21 cellular contexts compared by ENCODE assay signal in genomic region chr16:89738072-89738377, GRCh38. TPM values are rescaled to one million over a fixed set of nuclear protein-coding genes. Genes with fewer than 3 reads are reported as not detected.
DNase-seq lines count a peak whose midpoint lies in the region; ATAC-seq and TF ChIP-seq lines count a peak whose summit lies in the region.
"Had no signal": no experiment of that assay in that cellular context is flagged by ENCODE, and none has a peak within 500 bp of the region (broad histone marks: within the 10 kb centered on the region; RNA-seq: fewer than 3 reads in every experiment).

No MANE protein-coding gene starts in this region.

- TF ChIP-seq CTCF in left lung (IDR thresholded peaks at IDR 0.05) (no peak), A673 (conservative IDR thresholded peaks at IDR 0.05; ENCODE audit: low read depth, low read length) (no peak)

- H3K4me2 ChIP-seq in BLaER1: peak overlapping the region; percentile 56; the same call in 1 of the 2 replicates

- H4K20me1 ChIP-seq in BLaER1: peaks cover 83% of the 10 kb centered on the region

- no TSS peak for BruUV-seq in A673 (replicated peaks; lab: Mats Ljungman, UMichigan)

- no peak overlapping the region for H3K9ac ChIP-seq in BLaER1

- intact Hi-C loops in left lung (cut with DNase I) (no loop called here), A673 (cut with micrococcal nuclease; ENCODE audit: unreplicated experiment) (no loop called here)

- H3K27me3 Mint-ChIP-seq in activated CD8-positive, alpha-beta T cell treated with anti-CD3 and anti-CD28 coated beads, Interleukin-2, amount 10 ng/mL, durations not matched to agents 7 days and 5 days (ENCODE audit: low read depth): no peaks in the 10 kb centered on the region

- peak overlapping the region; percentile 71 for H3K27ac Mint-ChIP-seq in activated CD8-positive, alpha-beta T cell treated with anti-CD3 and anti-CD28 coated beads, Interleukin-2, amount 10 ng/mL, durations not matched to agents 7 days and 5 days

- H3K9me3 Mint-ChIP-seq in activated CD8-positive, alpha-beta T cell treated with anti-CD3 and anti-CD28 coated beads, Interleukin-2, amount 10 ng/mL, durations not matched to agents 7 days and 5 days (ENCODE audit: insufficient read depth): no peaks in the 10 kb centered on the region

- CTCF ChIA-PET in activated CD8-positive, alpha-beta T cell treated with anti-CD3 and anti-CD28 coated beads, Interleukin-2, amount 10 ng/mL, durations not matched to agents 7 days and 5 days (lab: Charles Lee): no interaction called here
- CTCF ChIA-PET in A673 (lab: Charles Lee): no interaction called here

- H3K9me3 ChIP-seq in BLaER1 (no peaks in the 10 kb centered on the region), left lung (no peaks in the 10 kb centered on the region), A673 (ENCODE audit: low read depth, low read length, poor library complexity, severe bottlenecking) (no peaks in the 10 kb centered on the region)
- H3K9me3 ChIP-seq: breast epithelium, lower lobe of right lung, right atrium auricular region, SJCRH30, upper lobe of right lung had no signal

- ATAC-seq in activated CD8-positive, alpha-beta T cell treated with anti-CD3 and anti-CD28 coated beads, Interleukin-2, amount 10 ng/mL, durations not matched to agents 7 days and 5 days: no peak
- ATAC-seq in left lung: peak; percentile 6
- ATAC-seq: lower lobe of right lung, upper lobe of right lung had no signal

- peaks cover 77% of the 10 kb centered on the region for H3K36me3 Mint-ChIP-seq in activated CD8-positive, alpha-beta T cell treated with anti-CD3 and anti-CD28 coated beads, Interleukin-2, amount 10 ng/mL, durations not matched to agents 7 days and 5 days (ENCODE audit: low read depth)

- H3K4me1 ChIP-seq in BLaER1 (peaks cover 19% of the 10 kb centered on the region), left lung (no peaks in the 10 kb centered on the region), A673 (ENCODE audit: insufficient read depth, low read length, poor library complexity, severe bottlenecking) (no peaks in the 10 kb centered on the region)
- H3K4me1 ChIP-seq: breast epithelium, lower lobe of right lung, right atrium auricular region, SJCRH30, upper lobe of right lung had no signal

- peaks cover 29% of the 10 kb centered on the region for H3K4me1 Mint-ChIP-seq in activated CD8-positive, alpha-beta T cell treated with anti-CD3 and anti-CD28 coated beads, Interleukin-2, amount 10 ng/mL, durations not matched to agents 7 days and 5 days (ENCODE audit: low read depth)

- DNase-seq in D341Med (ENCODE audit: low spot score) (peak; percentile 35), left lung (no peak), C1 segment of cervical spinal cord (lab: John Stamatoyannopoulos, UW) (no peak), NCI-H128 (lab: John Stamatoyannopoulos, UW; ENCODE audit: unreplicated experiment) (no peak), KG1 (lab: John Stamatoyannopoulos, UW) (no peak), A673 (ENCODE audit: low spot score) (no peak)
- DNase-seq in activated CD8-positive, alpha-beta T cell treated with anti-CD3 and anti-CD28 coated beads, Interleukin-2, amount 10 ng/mL, durations not matched to agents 7 days and 5 days: no peak
- DNase-seq: activated T-cell treated with anti-CD3 and anti-CD28 coated beads, Interleukin-2, amount 50 U/mL, for 1 hour; amygdala; effector CD8-positive, alpha-beta T cell; lower lobe of right lung; NCI-H1105 treated with DMSO at 0.1 percent for 48 hours; NCI-H2029; NCI-H524 treated with DMSO at 0.1 percent for 48 hours; SJCRH30; stimulated activated CD4-positive, alpha-beta T cell treated with anti-CD3 and anti-CD28 coated beads, Interleukin-2, amount 100 ng/mL, for 24 hours; upper lobe of right lung had no signal

- H3K27me3 ChIP-seq in BLaER1 (no peaks in the 10 kb centered on the region), left lung (no peaks in the 10 kb centered on the region), A673 (replicated peaks; ENCODE audit: insufficient read depth, low read depth, low read length, poor library complexity) (no peaks in the 10 kb centered on the region)
- H3K27me3 ChIP-seq: breast epithelium, right atrium auricular region, SJCRH30, upper lobe of right lung had no signal

- no peak overlapping the region for H3K4me3 ChIP-seq in BLaER1
- H3K4me3 ChIP-seq in left lung: no peak overlapping the region
- no peak overlapping the region for H3K4me3 ChIP-seq in A673 (ENCODE audit: low read depth, low read length, poor library complexity, severe bottlenecking)
- H3K4me3 ChIP-seq: breast epithelium, lower lobe of right lung, right atrium auricular region, SJCRH30, upper lobe of right lung had no signal

- H3K4me3 Mint-ChIP-seq in activated CD8-positive, alpha-beta T cell treated with anti-CD3 and anti-CD28 coated beads, Interleukin-2, amount 10 ng/mL, durations not matched to agents 7 days and 5 days: no peak overlapping the region

- POLR2A ChIA-PET in activated CD8-positive, alpha-beta T cell treated with anti-CD3 and anti-CD28 coated beads, Interleukin-2, amount 10 ng/mL, durations not matched to agents 7 days and 5 days (lab: Charles Lee): interaction anchor here (1.9 to 7.6 kb wide), 2 partner anchors 9 to 14 kb away, joined by 6 to 42 read pairs; no protein-coding TSS in a partner anchor
- POLR2A ChIA-PET in A673 (lab: Charles Lee; ENCODE audit: low non-redundant PET): no interaction called here

- H3K36me3 ChIP-seq in BLaER1 (peaks cover 100% of the 10 kb centered on the region), left lung (peaks cover 0 to 97% of the 10 kb centered on the region in 2 donors), A673 (ENCODE audit: insufficient read depth, low read length, poor library complexity, severe bottlenecking) (peaks cover 94% of the 10 kb centered on the region)

- H3K27ac ChIP-seq in BLaER1 (no peak overlapping the region), left lung (no peak overlapping the region), A673 (ENCODE audit: low read depth, low read length, poor library complexity, severe bottlenecking) (no peak overlapping the region)
- H3K27ac ChIP-seq: breast epithelium, epithelial cell of prostate, lower lobe of right lung, right atrium auricular region, SJCRH30, upper lobe of right lung had no signal

RNA-seq across cellular contexts. Expression of gene ZNF276, which starts 16.7 kb away (rescaled TPM):
- 10 to 100 TPM; 67.5 to 69.6 TPM for total RNA-seq in activated CD8-positive, alpha-beta T cell treated with anti-CD3 and anti-CD28 coated beads, Interleukin-2, amount 10 ng/mL, durations not matched to agents 7 days and 5 days
- total RNA-seq in left lung: 10 to 100 TPM; 22.1 to 28.1 TPM
- 37.2 and 37.3 TPM in 2 replicates for total RNA-seq in A673 (2021)

RNA-seq across cellular contexts. Expression of gene VPS9D1, which starts 17.3 kb away (rescaled TPM):
- total RNA-seq in activated CD8-positive, alpha-beta T cell treated with anti-CD3 and anti-CD28 coated beads, Interleukin-2, amount 10 ng/mL, durations not matched to agents 7 days and 5 days: 1 to 10 TPM; 6.6 to 7.5 TPM
- total RNA-seq in left lung (10 to 100 TPM; 14.3 to 19.0 TPM), A673 (2021) (3.4 and 5.6 TPM in 2 replicates)

RNA-seq across cellular contexts. Expression of gene SPATA2L, which starts 36.5 kb away (rescaled TPM):
- 1 to 10 TPM; 6.1 to 7.0 TPM for total RNA-seq in activated CD8-positive, alpha-beta T cell treated with anti-CD3 and anti-CD28 coated beads, Interleukin-2, amount 10 ng/mL, durations not matched to agents 7 days and 5 days
- total RNA-seq in left lung (10 to 100 TPM; 12.3 to 13.8 TPM), A673 (2021) (15.8 and 19.1 TPM in 2 replicates)

RNA-seq across cellular contexts. Expression of gene CDK10, which starts 51.5 kb away (rescaled TPM):
- 10 to 100 TPM; 76.0 to 77.1 TPM for total RNA-seq in activated CD8-positive, alpha-beta T cell treated with anti-CD3 and anti-CD28 coated beads, Interleukin-2, amount 10 ng/mL, durations not matched to agents 7 days and 5 days
- 10 to 100 TPM; 74.8 to 93.1 TPM for total RNA-seq in left lung
- 98.0 and 104 TPM in 2 replicates for total RNA-seq in A673 (2021)
